In the genomic region with DNA sequence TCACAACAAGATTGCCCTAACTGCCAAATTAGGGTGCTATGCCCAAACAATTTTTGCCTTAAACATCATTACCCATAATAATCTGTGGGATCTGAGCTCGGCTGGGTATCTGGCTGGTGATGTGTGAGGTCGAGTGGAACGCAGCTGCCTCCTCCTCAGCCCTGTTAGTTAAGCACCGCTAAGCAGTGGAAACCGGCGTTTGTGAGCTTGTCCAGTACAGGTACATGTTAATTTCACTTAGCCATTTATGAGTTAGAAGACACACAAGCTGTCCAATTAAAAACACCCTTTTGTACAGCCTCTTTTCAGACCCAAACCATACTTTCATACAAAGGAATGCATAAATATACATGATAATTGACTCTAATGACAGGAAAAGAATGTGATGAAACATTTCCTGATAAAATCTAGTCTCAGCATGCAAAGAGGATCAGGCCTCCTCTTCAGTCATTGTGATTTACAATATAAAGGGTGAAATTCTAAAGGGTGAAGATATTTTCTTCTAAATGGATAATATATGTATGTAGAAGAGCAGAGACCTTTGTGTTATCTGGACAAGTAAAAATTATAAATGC, we compare ENCODE assay signal across 13 cellular contexts.
DNase-seq lines count a peak whose midpoint lies in the region; ATAC-seq and TF ChIP-seq lines count a peak whose summit lies in the region.
"Had no signal": no experiment of that assay in that cellular context is flagged by ENCODE, and none has a peak within 500 bp of the region (broad histone marks: within the 10 kb centered on the region; RNA-seq: fewer than 3 reads in every experiment).

No MANE protein-coding gene starts in this region.

- no peak for TF ChIP-seq CTCF in chondrocyte (IDR thresholded peaks at IDR 0.05)
- no peak for TF ChIP-seq CTCF in nephron (IDR thresholded peaks at IDR 0.05; ENCODE audit: unreplicated experiment in 3 of 3)
- no peak for TF ChIP-seq CTCF in sigmoid colon (IDR thresholded peaks at IDR 0.05)

- no peaks in the 10 kb centered on the region for H3K27me3 Mint-ChIP-seq in chondrocyte (ENCODE audit: low read depth)
- peaks cover 35% of the 10 kb centered on the region for H3K27me3 Mint-ChIP-seq in nephron (ENCODE audit: low read depth)

- H3K36me3 ChIP-seq in sigmoid colon: no peaks in the 10 kb centered on the region

- no peaks in the 10 kb centered on the region for H3K36me3 Mint-ChIP-seq in chondrocyte (ENCODE audit: low read depth)
- H3K36me3 Mint-ChIP-seq in nephron (ENCODE audit: low read depth): no peaks in the 10 kb centered on the region

- H3K4me3 Mint-ChIP-seq in chondrocyte (ENCODE audit: unreplicated experiment): peak overlapping the region; percentile 75
- peak overlapping the region in 2 of 3 experiments; percentile 12 to 58 for H3K4me3 Mint-ChIP-seq in nephron
- H3K4me3 Mint-ChIP-seq: T-helper 1 cell treated with Interleukin-12 subunit alpha and Interleukin-12 subunit beta and Interleukin-4 antibody, amounts not matched to agents 30 μg/mL and 1 μg/mL, for 36 hours had no signal

- H3K27ac Mint-ChIP-seq in chondrocyte (ENCODE audit: unreplicated experiment): peak overlapping the region; percentile 20
- peak overlapping the region; percentile 15 to 81 (median 22) for H3K27ac Mint-ChIP-seq in nephron
- H3K27ac Mint-ChIP-seq: activated T-helper 2 cell treated with anti-CD3 and anti-CD28 coated beads, Interferon-gamma antibody, Interleukin-2, Interleukin-4, amounts not matched to agents 10 μg/mL and 5 μg/mL and 100 μg/mL, durations not matched to agents 14 hours and 24 hours and 36 hours; T-helper 1 cell treated with Interleukin-12 subunit alpha and Interleukin-12 subunit beta and Interleukin-4 antibody, amounts not matched to agents 30 μg/mL and 1 μg/mL, for 36 hours had no signal

- ATAC-seq in HG03175 (IDR thresholded peaks at IDR 0.05; ENCODE audit: unreplicated experiment): no peak

- peak; percentile 23 for DNase-seq in EL
- peak; percentile 37 for DNase-seq in NCI-H1105 treated with DMSO at 0.1 percent for 48 hours (lab: John Stamatoyannopoulos, UW)
- no peak for DNase-seq in chondrocyte (ENCODE audit: low spot score)
- DNase-seq in HT-29 (ENCODE audit: low spot score): no peak
- DNase-seq in stimulated activated CD4-positive, alpha-beta T cell treated with anti-CD3 and anti-CD28 coated beads, Interleukin-4, amount 100 ng/mL, for 24 hours: no peak
- DNase-seq in sigmoid colon: no peak
- DNase-seq: DMS79 treated with DMSO at 0.1 percent for 48 hours, NCI-H2227 treated with DMSO at 0.1 percent for 48 hours, OCI-M1 had no signal

- H3K9me3 Mint-ChIP-seq in chondrocyte (ENCODE audit: low read depth) (no peaks in the 10 kb centered on the region), nephron (peaks cover 4% of the 10 kb centered on the region)

- no peak overlapping the region for H3K4me3 ChIP-seq in sigmoid colon

- TF ChIP-seq EP300 in sigmoid colon (IDR thresholded peaks at IDR 0.05): no peak

- WGBS in sigmoid colon, 2 donors: 83 to 90% methylated on average over 6 of the region's 6 CpGs

- no peaks in the 10 kb centered on the region for H3K9me3 ChIP-seq in sigmoid colon

- intact Hi-C loops in sigmoid colon (cut with DNase I): no loop called here

- no peaks in the 10 kb centered on the region for H3K27me3 ChIP-seq in sigmoid colon

- no peaks in the 10 kb centered on the region for H3K4me1 ChIP-seq in sigmoid colon

- no peak overlapping the region for H3K27ac ChIP-seq in sigmoid colon

- no peak for TF ChIP-seq POLR2A in sigmoid colon (IDR thresholded peaks at IDR 0.05)

- H3K4me1 Mint-ChIP-seq in chondrocyte (ENCODE audit: low read depth): peaks cover 41% of the 10 kb centered on the region
- peaks cover 23% of the 10 kb centered on the region for H3K4me1 Mint-ChIP-seq in nephron

Comparison
In these comparisons a context has a peak if more than half of its experiments do, and no peak if none do; other contexts are left out.
1. DNase-seq: peak in EL (single experiment) and NCI-H1105 treated with DMSO at 0.1 percent for 48 hours (single experiment); none in chondrocyte (single experiment), HT-29 (single experiment), stimulated activated CD4-positive, alpha-beta T cell treated with anti-CD3 and anti-CD28 coated beads, Interleukin-4, amount 100 ng/mL, for 24 hours (single experiment) and sigmoid colon (single experiment).